Comparison of ENCODE assay signal across 10 cellular contexts in the genomic region with DNA sequence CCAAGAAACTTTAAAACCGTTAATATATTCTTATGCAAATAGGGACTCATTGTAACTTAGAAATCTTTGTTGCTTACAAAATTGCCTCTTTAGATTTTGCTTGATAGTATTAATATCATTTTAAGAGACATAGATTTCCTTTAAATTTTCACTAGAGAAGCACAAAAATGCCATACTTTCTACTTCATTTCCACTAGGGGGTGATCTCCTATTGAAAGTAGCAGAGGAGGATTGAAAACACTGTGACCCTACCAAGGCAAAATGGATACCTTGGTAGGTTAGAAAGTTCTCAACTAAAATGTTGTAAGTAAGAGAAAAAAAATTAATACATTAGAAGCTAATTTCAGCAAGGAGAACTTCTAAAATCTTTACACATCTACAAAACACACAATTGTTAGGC.
DNase-seq lines count a peak whose midpoint lies in the region; ATAC-seq and TF ChIP-seq lines count a peak whose summit lies in the region.
"Had no signal": no experiment of that assay in that cellular context is flagged by ENCODE, and none has a peak within 500 bp of the region (broad histone marks: within the 10 kb centered on the region; RNA-seq: fewer than 3 reads in every experiment).

No MANE protein-coding gene starts in this region.

- H3K27me3 Mint-ChIP-seq in activated CD8-positive, alpha-beta T cell treated with anti-CD3 and anti-CD28 coated beads for 36 hours: peaks cover 2% of the 10 kb centered on the region
- no peaks in the 10 kb centered on the region for H3K27me3 Mint-ChIP-seq in activated CD8-positive, alpha-beta T cell treated with anti-CD3 and anti-CD28 coated beads, Interleukin-2, amount 10 ng/mL, durations not matched to agents 7 days and 5 days (ENCODE audit: low read depth)
- no peaks in the 10 kb centered on the region for H3K27me3 Mint-ChIP-seq in neural progenitor cell (ENCODE audit: insufficient read depth, low read depth)
- H3K27me3 Mint-ChIP-seq: central memory CD8-positive, alpha-beta T cell; stimulated activated naive CD8-positive, alpha-beta T cell treated with anti-CD3 and anti-CD28 coated beads, Interleukin-15, Interleukin-2, amounts not matched to agents 100 ng/mL and 50 ng/mL, for 24 hours had no signal

- H3K27me3 ChIP-seq in neural progenitor cell (no peaks in the 10 kb centered on the region), aorta (ENCODE audit: control insufficient read depth in 1 of 2, insufficient read depth in 2 of 2, low read length in 1 of 2) (no peaks in the 10 kb centered on the region)

- no peaks in the 10 kb centered on the region for H3K36me3 Mint-ChIP-seq in activated CD8-positive, alpha-beta T cell treated with anti-CD3 and anti-CD28 coated beads for 36 hours (ENCODE audit: low read depth)
- H3K36me3 Mint-ChIP-seq in activated CD8-positive, alpha-beta T cell treated with anti-CD3 and anti-CD28 coated beads, Interleukin-2, amount 10 ng/mL, durations not matched to agents 7 days and 5 days (ENCODE audit: low read depth): no peaks in the 10 kb centered on the region
- no peaks in the 10 kb centered on the region for H3K36me3 Mint-ChIP-seq in neural progenitor cell

- H3K4me1 ChIP-seq in neural progenitor cell (no peaks in the 10 kb centered on the region), aorta (ENCODE audit: control insufficient read depth in 1 of 2, insufficient read depth in 2 of 2, low read length in 2 of 2) (no peaks in the 10 kb centered on the region)

- H3K4me3 Mint-ChIP-seq in activated CD8-positive, alpha-beta T cell treated with anti-CD3 and anti-CD28 coated beads for 36 hours: no peak overlapping the region
- no peak overlapping the region for H3K4me3 Mint-ChIP-seq in activated CD8-positive, alpha-beta T cell treated with anti-CD3 and anti-CD28 coated beads, Interleukin-2, amount 10 ng/mL, durations not matched to agents 7 days and 5 days
- no peak overlapping the region for H3K4me3 Mint-ChIP-seq in neural progenitor cell
- H3K4me3 Mint-ChIP-seq: central memory CD8-positive, alpha-beta T cell; stimulated activated naive CD8-positive, alpha-beta T cell treated with anti-CD3 and anti-CD28 coated beads, Interleukin-15, Interleukin-2, amounts not matched to agents 100 ng/mL and 50 ng/mL, for 24 hours had no signal

- WGBS in aorta, 2 donors: 75 to 78% methylated on average over 1 of the region's 1 CpG

- no peak overlapping the region for H3K9ac ChIP-seq in neural progenitor cell

- H3K9me3 Mint-ChIP-seq in activated CD8-positive, alpha-beta T cell treated with anti-CD3 and anti-CD28 coated beads for 36 hours: no peaks in the 10 kb centered on the region
- no peaks in the 10 kb centered on the region for H3K9me3 Mint-ChIP-seq in activated CD8-positive, alpha-beta T cell treated with anti-CD3 and anti-CD28 coated beads, Interleukin-2, amount 10 ng/mL, durations not matched to agents 7 days and 5 days (ENCODE audit: insufficient read depth)
- H3K9me3 Mint-ChIP-seq in neural progenitor cell: no peaks in the 10 kb centered on the region
- H3K9me3 Mint-ChIP-seq: central memory CD8-positive, alpha-beta T cell; stimulated activated naive CD8-positive, alpha-beta T cell treated with anti-CD3 and anti-CD28 coated beads, Interleukin-15, Interleukin-2, amounts not matched to agents 100 ng/mL and 50 ng/mL, for 24 hours had no signal

- H3K9me3 ChIP-seq in neural progenitor cell (ENCODE audit: low read depth) (no peaks in the 10 kb centered on the region), aorta (ENCODE audit: control insufficient read depth, low read length) (no peaks in the 10 kb centered on the region)

- H3K79me2 ChIP-seq in neural progenitor cell (ENCODE audit: low read depth): no peaks in the 10 kb centered on the region

- H4K20me1 ChIP-seq in neural progenitor cell (ENCODE audit: low read depth): no peaks in the 10 kb centered on the region

- H3K4me2 ChIP-seq in neural progenitor cell: no peak overlapping the region

- peak; percentile 55 for ATAC-seq in activated CD8-positive, alpha-beta T cell treated with anti-CD3 and anti-CD28 coated beads for 36 hours
- ATAC-seq in activated CD8-positive, alpha-beta T cell treated with anti-CD3 and anti-CD28 coated beads, Interleukin-2, amount 10 ng/mL, durations not matched to agents 7 days and 5 days: no peak
- ATAC-seq in HG02588 (IDR thresholded peaks at IDR 0.05; ENCODE audit: unreplicated experiment): peak; percentile 50
- ATAC-seq in aorta (ENCODE audit: low FRiP score): no peak

- H3K36me3 ChIP-seq in neural progenitor cell (no peaks in the 10 kb centered on the region), aorta (ENCODE audit: control insufficient read depth in 1 of 2, insufficient read depth in 2 of 2, low read length in 1 of 2) (no peaks in the 10 kb centered on the region)

- no peaks in the 10 kb centered on the region for H3K4me1 Mint-ChIP-seq in activated CD8-positive, alpha-beta T cell treated with anti-CD3 and anti-CD28 coated beads for 36 hours (ENCODE audit: low read depth)
- no peaks in the 10 kb centered on the region for H3K4me1 Mint-ChIP-seq in activated CD8-positive, alpha-beta T cell treated with anti-CD3 and anti-CD28 coated beads, Interleukin-2, amount 10 ng/mL, durations not matched to agents 7 days and 5 days (ENCODE audit: low read depth)
- H3K4me1 Mint-ChIP-seq in neural progenitor cell: no peaks in the 10 kb centered on the region
- H3K4me1 Mint-ChIP-seq: central memory CD8-positive, alpha-beta T cell had no signal

- no peak overlapping the region for H3K27ac Mint-ChIP-seq in activated CD8-positive, alpha-beta T cell treated with anti-CD3 and anti-CD28 coated beads for 36 hours
- no peak overlapping the region for H3K27ac Mint-ChIP-seq in activated CD8-positive, alpha-beta T cell treated with anti-CD3 and anti-CD28 coated beads, Interleukin-2, amount 10 ng/mL, durations not matched to agents 7 days and 5 days
- H3K27ac Mint-ChIP-seq in neural progenitor cell: no peak overlapping the region
- H3K27ac Mint-ChIP-seq: stimulated activated naive CD8-positive, alpha-beta T cell treated with anti-CD3 and anti-CD28 coated beads, Interleukin-15, Interleukin-2, amounts not matched to agents 100 ng/mL and 50 ng/mL, for 24 hours had no signal

- H2AFZ ChIP-seq in neural progenitor cell (replicated peaks): no peak overlapping the region

- H3K4me3 ChIP-seq in neural progenitor cell (no peak overlapping the region), aorta (ENCODE audit: low read length in 2 of 2) (no peak overlapping the region)

- intact Hi-C loops in activated CD8-positive, alpha-beta T cell treated with anti-CD3 and anti-CD28 coated beads for 36 hours (cut with micrococcal nuclease): no loop called here
- intact Hi-C loops in aorta (cut with DNase I): loop anchor here in 1 of 2 donors (10.0 kb wide), 1 partner anchor 204 kb away; a partner anchor contains a TSS

- CTCF ChIA-PET in activated CD8-positive, alpha-beta T cell treated with anti-CD3 and anti-CD28 coated beads for 36 hours (lab: Charles Lee): interaction anchor here (0.8 kb wide), 1 partner anchor 1042 kb away, joined by 3 read pairs; no protein-coding TSS in a partner anchor
- CTCF ChIA-PET in activated CD8-positive, alpha-beta T cell treated with anti-CD3 and anti-CD28 coated beads, Interleukin-2, amount 10 ng/mL, durations not matched to agents 7 days and 5 days (lab: Charles Lee): interaction anchor here (0.6 to 1.0 kb wide), 2 partner anchors 1004 to 1054 kb away, joined by 3 to 4 read pairs; no protein-coding TSS in a partner anchor

- H3K27ac ChIP-seq in neural progenitor cell (no peak overlapping the region), aorta (ENCODE audit: low read depth in 1 of 2, low read length in 2 of 2) (no peak overlapping the region)

- no peak for DNase-seq in activated CD8-positive, alpha-beta T cell treated with anti-CD3 and anti-CD28 coated beads for 36 hours
- no peak for DNase-seq in activated CD8-positive, alpha-beta T cell treated with anti-CD3 and anti-CD28 coated beads, Interleukin-2, amount 10 ng/mL, durations not matched to agents 7 days and 5 days
- DNase-seq in NCI-H460 (ENCODE audit: extremely low read depth, low read depth): peak; percentile 63
- peak; percentile 21 to 42 for DNase-seq in dermis microvascular lymphatic vessel endothelial cell (ENCODE audit: low read depth in 2 of 2)
- peak; percentile 59 for DNase-seq in neural progenitor cell (ENCODE audit: low spot score)
- no peak for DNase-seq in aorta
- no peak for DNase-seq in activated CD8-positive, alpha-beta memory T cell treated with anti-CD3 and anti-CD28 coated beads, Interleukin-2, amount 50 U/mL, for 4 hours

- POLR2A ChIA-PET in activated CD8-positive, alpha-beta T cell treated with anti-CD3 and anti-CD28 coated beads for 36 hours (lab: Charles Lee): no interaction called here
- POLR2A ChIA-PET in activated CD8-positive, alpha-beta T cell treated with anti-CD3 and anti-CD28 coated beads, Interleukin-2, amount 10 ng/mL, durations not matched to agents 7 days and 5 days (lab: Charles Lee): no interaction called here

- H3F3A ChIP-seq in neural progenitor cell (ENCODE audit: low read depth): no peaks in the 10 kb centered on the region

- TF ChIP-seq CTCF in activated CD8-positive, alpha-beta T cell treated with anti-CD3 and anti-CD28 coated beads for 36 hours (IDR thresholded peaks at IDR 0.05): peak; percentile 55
- TF ChIP-seq CTCF in neural progenitor cell (IDR thresholded peaks at IDR 0.05): peak; percentile 82

Comparison
In these comparisons a context has a peak if more than half of its experiments do, and no peak if none do; other contexts are left out.
1. ATAC-seq: peak in activated CD8-positive, alpha-beta T cell treated with anti-CD3 and anti-CD28 coated beads for 36 hours (single experiment) and HG02588 (single experiment); none in activated CD8-positive, alpha-beta T cell treated with anti-CD3 and anti-CD28 coated beads, Interleukin-2, amount 10 ng/mL, durations not matched to agents 7 days and 5 days (single experiment) and aorta (single experiment).
2. DNase-seq: peak in NCI-H460 (single experiment), dermis microvascular lymphatic vessel endothelial cell (2 of 2) and neural progenitor cell (single experiment); none in activated CD8-positive, alpha-beta T cell treated with anti-CD3 and anti-CD28 coated beads for 36 hours (single experiment), activated CD8-positive, alpha-beta T cell treated with anti-CD3 and anti-CD28 coated beads, Interleukin-2, amount 10 ng/mL, durations not matched to agents 7 days and 5 days (single experiment), aorta (0 of 2) and activated CD8-positive, alpha-beta memory T cell treated with anti-CD3 and anti-CD28 coated beads, Interleukin-2, amount 50 U/mL, for 4 hours (single experiment).